28 cellular contexts compared by ENCODE assay signal in the genomic region with DNA sequence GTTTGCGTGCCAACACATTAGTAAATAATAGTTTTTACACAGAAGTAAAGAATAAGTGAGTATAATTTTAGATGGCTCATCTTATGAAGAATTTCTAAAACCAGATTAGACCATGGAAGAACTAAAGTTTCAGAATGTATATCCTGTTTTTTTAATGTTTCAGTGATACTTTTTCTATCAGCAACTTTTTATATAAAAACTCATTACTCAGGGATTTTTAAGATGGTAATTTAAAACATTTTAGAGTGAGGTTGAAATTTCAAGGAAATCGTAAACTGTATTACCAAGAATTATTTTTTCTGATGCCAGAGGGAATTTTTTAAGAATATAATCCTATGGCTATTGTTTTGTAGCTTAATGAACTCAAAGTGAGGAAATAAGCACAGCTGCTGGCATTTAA.
"Had no signal": no experiment of that assay in that cellular context is flagged by ENCODE, and none has a peak within 500 bp of the region (broad histone marks: within the 10 kb centered on the region; RNA-seq: fewer than 3 reads in every experiment).

No MANE protein-coding gene starts in this region.

- H3K27me3 ChIP-seq: neural progenitor cell, ovary, spleen, suprapubic skin, testis, tibial artery, transverse colon, upper lobe of right lung, uterus had no signal

- H3K9me3 ChIP-seq: ovary, psoas muscle, suprapubic skin, testis, tibial artery, transverse colon, upper lobe of right lung, uterus had no signal

- H2AFZ ChIP-seq: neural progenitor cell, parathyroid adenoma had no signal

- H3K4me1 ChIP-seq: neural progenitor cell, parathyroid adenoma, psoas muscle, spleen, suprapubic skin, testis, tibial artery, transverse colon, upper lobe of right lung, uterus had no signal

- H3K27ac ChIP-seq: neural progenitor cell, ovary, parathyroid adenoma, psoas muscle, skin epidermis, spleen, suprapubic skin, testis, tibial artery, transverse colon, upper lobe of right lung, uterus had no signal

- DNase-seq: naive thymus-derived CD8-positive, alpha-beta T cell; occipital lobe; ovary; posterior cingulate gyrus; psoas muscle; right cardiac atrium; spleen; stimulated activated CD4-positive, alpha-beta T cell treated with anti-CD3 and anti-CD28 coated beads, Interleukin-12 subunit alpha, Interleukin-12 subunit beta, amount 100 ng/mL, for 4 hours; stimulated activated CD4-positive, alpha-beta T cell treated with anti-CD3 and anti-CD28 coated beads, Interleukin-1b, Interleukin-23, amount 100 ng/mL, for 48 hours; stimulated activated CD4-positive, alpha-beta T cell treated with anti-CD3 and anti-CD28 coated beads, Interleukin-4, amount 100 ng/mL, for 1 hour; stimulated activated CD4-positive, alpha-beta T cell treated with anti-CD3 and anti-CD28 coated beads, Interleukin-4, amount 100 ng/mL, for 4 hours; stimulated activated CD8-positive, alpha-beta memory T cell treated with anti-CD3 and anti-CD28 coated beads, Interleukin-4, amount 100 ng/mL, for 48 hours; stimulated activated naive CD4-positive, alpha-beta T cell; stimulated activated naive CD8-positive, alpha-beta T cell treated with anti-CD3 and anti-CD28 coated beads, Interleukin-15, amount 100 ng/mL, for 72 hours; stimulated activated naive CD8-positive, alpha-beta T cell treated with anti-CD3 and anti-CD28 coated beads, Interleukin-15, Interleukin-2, amounts not matched to agents 100 U/mL and 50 U/mL, for 24 hours; substantia nigra; testis; tibial artery; transverse colon; upper lobe of right lung; uterus had no signal

- H3K4me3 ChIP-seq: neural progenitor cell, ovary, psoas muscle, skin epidermis, smooth muscle cell, spleen, suprapubic skin, testis, tibial artery, transverse colon, upper lobe of right lung, uterus had no signal

- H3K4me2 ChIP-seq: neural progenitor cell, smooth muscle cell had no signal

- H3K9ac ChIP-seq: neural progenitor cell, parathyroid adenoma had no signal

- H3K79me2 ChIP-seq: parathyroid adenoma had no signal

- ATAC-seq: naive thymus-derived CD8-positive, alpha-beta T cell; psoas muscle; right cardiac atrium; sciatic nerve; stimulated activated memory B cell treated with anti-CD40 and anti-IgM and Interleukin-4, amounts not matched to agents 10 μg/mL and 1 μg/mL and 100 μg/mL, for 72 hours; stimulated activated naive CD8-positive, alpha-beta T cell treated with anti-CD3 and anti-CD28 coated beads, Interleukin-15, amount 100 ng/mL, for 72 hours; stimulated activated naive CD8-positive, alpha-beta T cell treated with anti-CD3 and anti-CD28 coated beads, Interleukin-15, Interleukin-2, amounts not matched to agents 100 U/mL and 50 U/mL, for 24 hours; upper lobe of right lung had no signal

- H3K36me3 ChIP-seq: neural progenitor cell, ovary, spleen, suprapubic skin, tibial artery, transverse colon, upper lobe of right lung, uterus had no signal
